11 cellular contexts compared by ENCODE assay signal in genomic region chr17:1931759-1932579, GRCh38.
A peak's percentile ranks its signal among the peaks of the same experiment; 100 is the strongest.
DNase-seq lines count a peak whose midpoint lies in the region; ATAC-seq and TF ChIP-seq lines count a peak whose summit lies in the region.
"Had no signal": no experiment of that assay in that cellular context is flagged by ENCODE, and none has a peak within 500 bp of the region (broad histone marks: within the 10 kb centered on the region; RNA-seq: fewer than 3 reads in every experiment).

No MANE protein-coding gene starts in this region.

- no peaks in the 10 kb centered on the region for H3K36me3 ChIP-seq in right lobe of liver
- H3K36me3 ChIP-seq: BLaER1 treated with 17β-estradiol and CSF1 and Interleukin-3, amounts not matched to agents 10 nM and 100 nM had no signal

- no peak overlapping the region for H3K27ac ChIP-seq in right lobe of liver

- TF ChIP-seq CTCF in right lobe of liver (IDR thresholded peaks at IDR 0.05) = no peak

- H3K9me3 ChIP-seq in right lobe of liver = no peaks in the 10 kb centered on the region
- H3K9me3 ChIP-seq: BLaER1 treated with 17β-estradiol and CSF1 and Interleukin-3, amounts not matched to agents 10 nM and 100 nM had no signal

- H3K27me3 ChIP-seq in right lobe of liver = no peaks in the 10 kb centered on the region

- no peak for TF ChIP-seq POLR2A in right lobe of liver (IDR thresholded peaks at IDR 0.05)

- WGBS in right lobe of liver (ENCODE audit: insufficient coverage, low coverage, low lambda C conversion rate, missing lambda C conversion rate) = 53% methylated on average over 11 of the region's 28 CpGs

- intact Hi-C loops in right lobe of liver (cut with DNase I) = no loop called here

- H3K4me3 ChIP-seq in right lobe of liver = no peak overlapping the region
- H3K4me3 ChIP-seq: BLaER1 treated with 17β-estradiol and CSF1 and Interleukin-3, amounts not matched to agents 10 nM and 100 nM had no signal

- peaks cover 0 to 10% (median 3%) of the 10 kb centered on the region in 4 donors for H3K4me1 ChIP-seq in right lobe of liver

- ATAC-seq in right lobe of liver = peak; percentile 72 to 90 (median 76)

- DNase-seq in AG08395 (ENCODE audit: low spot score) = peak; percentile 31
- DNase-seq in NCI-H146 (lab: John Stamatoyannopoulos, UW) = peak; percentile 87
- DNase-seq in cerebellum (ENCODE audit: low spot score) = peak; percentile 76
- peak in 2 of 3 donors; percentile 67 to 71 for DNase-seq in right lobe of liver
- no peak for DNase-seq in NCI-H524 treated with DMSO at 0.1 percent for 48 hours (lab: John Stamatoyannopoulos, UW)
- no peak for DNase-seq in NOMO-1 (lab: John Stamatoyannopoulos, UW; ENCODE audit: unreplicated experiment in 2 of 2)
- DNase-seq in DMS114 treated with DMSO at 0.1 percent for 48 hours (lab: John Stamatoyannopoulos, UW; ENCODE audit: unreplicated experiment) = no peak
- DNase-seq in activated CD8-positive, alpha-beta memory T cell treated with anti-CD3 and anti-CD28 coated beads, Interleukin-2, amount 50 U/mL, for 4 hours = no peak
- DNase-seq: activated naive CD4-positive, alpha-beta T cell; SIG-M5 had no signal

Comparison
In these comparisons a context has a peak if more than half of its experiments do, and no peak if none do; other contexts are left out.
1. DNase-seq: peak in AG08395 (single experiment), NCI-H146 (single experiment), cerebellum (single experiment) and right lobe of liver (2 of 3); none in NCI-H524 treated with DMSO at 0.1 percent for 48 hours (single experiment), NOMO-1 (0 of 2), DMS114 treated with DMSO at 0.1 percent for 48 hours (single experiment) and activated CD8-positive, alpha-beta memory T cell treated with anti-CD3 and anti-CD28 coated beads, Interleukin-2, amount 50 U/mL, for 4 hours (single experiment).